11 cellular contexts compared by ENCODE assay signal in genomic region chr7:20213378-20213777, GRCh38. TPM values are rescaled to one million over a fixed set of nuclear protein-coding genes. Genes with fewer than 3 reads are reported as not detected.
"Had no signal": no experiment of that assay in that cellular context is flagged by ENCODE, and none has a peak within 500 bp of the region (broad histone marks: within the 10 kb centered on the region; RNA-seq: fewer than 3 reads in every experiment).

No MANE protein-coding gene starts in this region.

- H2AFZ ChIP-seq: GM23248 had no signal

- DNase-seq: GM23248, GOT3, H7, HFFc6, KG1 had no signal

- H3K36me3 ChIP-seq: HAP-1 had no signal

- FAIRE-seq: HepG2 had no signal

- H3K27ac ChIP-seq: GM23248, HL-60 had no signal

- H3K4me3 ChIP-seq: GM23248, HAP-1 had no signal

- H3K27me3 Mint-ChIP-seq: IgD-negative memory B cell had no signal

- H3K9ac ChIP-seq: GM23248 had no signal

- H3K4me3 Mint-ChIP-seq: HFFc6, IgD-negative memory B cell had no signal

- H3K4me1 ChIP-seq: HAP-1 had no signal

- H3K9me3 ChIP-seq: HAP-1 had no signal

- H3K27ac Mint-ChIP-seq: HFFc6 had no signal

- ATAC-seq: HCT116, HepG2 had no signal

RNA-seq across cellular contexts. Expression of gene MACC1, which starts 3.8 kb away (rescaled TPM):
- total RNA-seq: HFFc6, HT1080 had no signal
- polyA plus RNA-seq: HepG2 had no signal
